In the genomic region with DNA sequence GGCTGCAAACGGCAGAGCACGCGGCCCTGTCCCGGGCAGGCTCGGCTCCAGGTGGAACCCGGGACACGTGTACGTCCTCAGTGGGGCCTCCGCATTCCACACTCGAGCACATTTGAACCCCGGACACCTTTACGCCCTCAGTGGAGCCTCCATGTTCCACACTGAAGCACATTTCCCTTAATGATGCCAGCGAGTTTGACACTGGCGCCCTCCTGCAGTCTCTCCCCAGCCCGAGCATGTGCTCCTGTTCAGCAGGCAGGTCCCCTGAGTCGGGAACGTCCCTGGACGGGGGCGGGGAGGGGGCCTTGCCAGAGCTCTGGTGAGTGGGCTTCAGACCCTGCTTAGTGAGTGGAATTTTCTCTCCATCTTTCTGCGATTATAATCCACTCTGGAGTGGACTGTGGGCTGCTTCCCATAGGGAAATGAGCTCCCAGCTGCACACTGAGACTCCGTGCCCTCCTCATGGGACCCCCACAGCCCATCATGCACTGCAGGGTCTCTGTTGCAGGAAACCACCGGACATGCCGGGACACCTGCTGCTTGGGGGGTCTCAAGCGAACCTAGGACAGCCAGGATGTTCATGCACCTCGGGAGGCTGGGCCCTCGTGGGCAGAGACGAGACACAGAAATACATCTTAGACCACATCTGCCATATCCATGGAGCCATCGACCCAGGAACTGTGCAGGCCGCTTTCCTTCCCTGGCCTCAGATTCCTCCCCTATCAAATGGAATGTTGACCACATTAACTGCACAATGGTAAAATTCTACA, we compare ENCODE assay signal across 1 cellular context.
TF ChIP-seq lines count a peak whose summit lies in the region.

No MANE protein-coding gene starts in this region.

TF ChIP-seq in GM23338, 12 proteins besides CTCF, POLR2A, EP300 and RAD21:
- TF ChIP-seq EZH2 (IDR thresholded peaks at IDR 0.05; ENCODE audit: low read depth, unreplicated experiment) (no peak), CREB1 (CRISPR knock-in tag; IDR thresholded peaks at IDR 0.05; ENCODE audit: low read depth) (no peak), JUNB (IDR thresholded peaks at IDR 0.05; ENCODE audit: unreplicated experiment) (no peak), NANOG (IDR thresholded peaks at IDR 0.05; ENCODE audit: borderline replicate concordance) (no peak), ZNF114 (CRISPR knock-in tag; IDR thresholded peaks at IDR 0.05) (no peak), STAT1 (IDR thresholded peaks at IDR 0.05; ENCODE audit: unreplicated experiment) (no peak), EZH2phosphoT487 (IDR thresholded peaks at IDR 0.05; ENCODE audit: unreplicated experiment) (no peak), ZNF331 (CRISPR knock-in tag; IDR thresholded peaks at IDR 0.05; ENCODE audit: low read depth) (no peak), POLR2AphosphoS5 (IDR thresholded peaks at IDR 0.05; ENCODE audit: low read depth) (no peak)
- TF ChIP-seq, protein P1, sequence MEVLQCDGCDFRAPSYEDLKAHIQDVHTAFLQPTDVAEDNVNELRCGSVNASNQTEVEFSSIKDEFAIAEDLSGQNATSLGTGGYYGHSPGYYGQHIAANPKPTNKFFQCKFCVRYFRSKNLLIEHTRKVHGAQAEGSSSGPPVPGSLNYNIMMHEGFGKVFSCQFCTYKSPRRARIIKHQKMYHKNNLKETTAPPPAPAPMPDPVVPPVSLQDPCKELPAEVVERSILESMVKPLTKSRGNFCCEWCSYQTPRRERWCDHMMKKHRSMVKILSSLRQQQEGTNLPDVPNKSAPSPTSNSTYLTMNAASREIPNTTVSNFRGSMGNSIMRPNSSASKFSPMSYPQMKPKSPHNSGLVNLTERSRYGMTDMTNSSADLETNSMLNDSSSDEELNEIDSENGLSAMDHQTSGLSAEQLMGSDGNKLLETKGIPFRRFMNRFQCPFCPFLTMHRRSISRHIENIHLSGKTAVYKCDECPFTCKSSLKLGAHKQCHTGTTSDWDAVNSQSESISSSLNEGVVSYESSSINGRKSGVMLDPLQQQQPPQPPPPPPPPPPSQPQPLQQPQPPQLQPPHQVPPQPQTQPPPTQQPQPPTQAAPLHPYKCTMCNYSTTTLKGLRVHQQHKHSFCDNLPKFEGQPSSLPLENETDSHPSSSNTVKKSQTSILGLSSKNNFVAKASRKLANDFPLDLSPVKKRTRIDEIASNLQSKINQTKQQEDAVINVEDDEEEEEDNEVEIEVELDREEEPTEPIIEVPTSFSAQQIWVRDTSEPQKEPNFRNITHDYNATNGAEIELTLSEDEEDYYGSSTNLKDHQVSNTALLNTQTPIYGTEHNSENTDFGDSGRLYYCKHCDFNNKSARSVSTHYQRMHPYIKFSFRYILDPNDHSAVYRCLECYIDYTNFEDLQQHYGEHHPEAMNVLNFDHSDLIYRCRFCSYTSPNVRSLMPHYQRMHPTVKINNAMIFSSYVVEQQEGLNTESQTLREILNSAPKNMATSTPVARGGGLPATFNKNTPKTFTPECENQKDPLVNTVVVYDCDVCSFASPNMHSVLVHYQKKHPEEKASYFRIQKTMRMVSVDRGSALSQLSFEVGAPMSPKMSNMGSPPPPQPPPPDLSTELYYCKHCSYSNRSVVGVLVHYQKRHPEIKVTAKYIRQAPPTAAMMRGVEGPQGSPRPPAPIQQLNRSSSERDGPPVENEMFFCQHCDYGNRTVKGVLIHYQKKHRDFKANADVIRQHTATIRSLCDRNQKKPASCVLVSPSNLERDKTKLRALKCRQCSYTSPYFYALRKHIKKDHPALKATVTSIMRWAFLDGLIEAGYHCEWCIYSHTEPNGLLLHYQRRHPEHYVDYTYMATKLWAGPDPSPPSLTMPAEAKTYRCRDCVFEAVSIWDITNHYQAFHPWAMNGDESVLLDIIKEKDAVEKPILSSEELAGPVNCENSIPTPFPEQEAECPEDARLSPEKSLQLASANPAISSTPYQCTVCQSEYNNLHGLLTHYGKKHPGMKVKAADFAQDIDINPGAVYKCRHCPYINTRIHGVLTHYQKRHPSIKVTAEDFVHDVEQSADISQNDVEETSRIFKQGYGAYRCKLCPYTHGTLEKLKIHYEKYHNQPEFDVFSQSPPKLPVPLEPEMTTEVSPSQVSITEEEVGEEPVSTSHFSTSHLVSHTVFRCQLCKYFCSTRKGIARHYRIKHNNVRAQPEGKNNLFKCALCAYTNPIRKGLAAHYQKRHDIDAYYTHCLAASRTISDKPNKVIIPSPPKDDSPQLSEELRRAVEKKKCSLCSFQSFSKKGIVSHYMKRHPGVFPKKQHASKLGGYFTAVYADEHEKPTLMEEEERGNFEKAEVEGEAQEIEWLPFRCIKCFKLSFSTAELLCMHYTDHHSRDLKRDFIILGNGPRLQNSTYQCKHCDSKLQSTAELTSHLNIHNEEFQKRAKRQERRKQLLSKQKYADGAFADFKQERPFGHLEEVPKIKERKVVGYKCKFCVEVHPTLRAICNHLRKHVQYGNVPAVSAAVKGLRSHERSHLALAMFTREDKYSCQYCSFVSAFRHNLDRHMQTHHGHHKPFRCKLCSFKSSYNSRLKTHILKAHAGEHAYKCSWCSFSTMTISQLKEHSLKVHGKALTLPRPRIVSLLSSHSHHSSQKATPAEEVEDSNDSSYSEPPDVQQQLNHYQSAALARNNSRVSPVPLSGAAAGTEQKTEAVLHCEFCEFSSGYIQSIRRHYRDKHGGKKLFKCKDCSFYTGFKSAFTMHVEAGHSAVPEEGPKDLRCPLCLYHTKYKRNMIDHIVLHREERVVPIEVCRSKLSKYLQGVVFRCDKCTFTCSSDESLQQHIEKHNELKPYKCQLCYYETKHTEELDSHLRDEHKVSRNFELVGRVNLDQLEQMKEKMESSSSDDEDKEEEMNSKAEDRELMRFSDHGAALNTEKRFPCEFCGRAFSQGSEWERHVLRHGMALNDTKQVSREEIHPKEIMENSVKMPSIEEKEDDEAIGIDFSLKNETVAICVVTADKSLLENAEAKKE (CRISPR knock-in tag; IDR thresholded peaks at IDR 0.05), result no peak
- TF ChIP-seq, protein P2, sequence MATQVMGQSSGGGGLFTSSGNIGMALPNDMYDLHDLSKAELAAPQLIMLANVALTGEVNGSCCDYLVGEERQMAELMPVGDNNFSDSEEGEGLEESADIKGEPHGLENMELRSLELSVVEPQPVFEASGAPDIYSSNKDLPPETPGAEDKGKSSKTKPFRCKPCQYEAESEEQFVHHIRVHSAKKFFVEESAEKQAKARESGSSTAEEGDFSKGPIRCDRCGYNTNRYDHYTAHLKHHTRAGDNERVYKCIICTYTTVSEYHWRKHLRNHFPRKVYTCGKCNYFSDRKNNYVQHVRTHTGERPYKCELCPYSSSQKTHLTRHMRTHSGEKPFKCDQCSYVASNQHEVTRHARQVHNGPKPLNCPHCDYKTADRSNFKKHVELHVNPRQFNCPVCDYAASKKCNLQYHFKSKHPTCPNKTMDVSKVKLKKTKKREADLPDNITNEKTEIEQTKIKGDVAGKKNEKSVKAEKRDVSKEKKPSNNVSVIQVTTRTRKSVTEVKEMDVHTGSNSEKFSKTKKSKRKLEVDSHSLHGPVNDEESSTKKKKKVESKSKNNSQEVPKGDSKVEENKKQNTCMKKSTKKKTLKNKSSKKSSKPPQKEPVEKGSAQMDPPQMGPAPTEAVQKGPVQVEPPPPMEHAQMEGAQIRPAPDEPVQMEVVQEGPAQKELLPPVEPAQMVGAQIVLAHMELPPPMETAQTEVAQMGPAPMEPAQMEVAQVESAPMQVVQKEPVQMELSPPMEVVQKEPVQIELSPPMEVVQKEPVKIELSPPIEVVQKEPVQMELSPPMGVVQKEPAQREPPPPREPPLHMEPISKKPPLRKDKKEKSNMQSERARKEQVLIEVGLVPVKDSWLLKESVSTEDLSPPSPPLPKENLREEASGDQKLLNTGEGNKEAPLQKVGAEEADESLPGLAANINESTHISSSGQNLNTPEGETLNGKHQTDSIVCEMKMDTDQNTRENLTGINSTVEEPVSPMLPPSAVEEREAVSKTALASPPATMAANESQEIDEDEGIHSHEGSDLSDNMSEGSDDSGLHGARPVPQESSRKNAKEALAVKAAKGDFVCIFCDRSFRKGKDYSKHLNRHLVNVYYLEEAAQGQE (IDR thresholded peaks at IDR 0.05; ENCODE audit: unreplicated experiment), result no peak
- TF ChIP-seq, protein P3, sequence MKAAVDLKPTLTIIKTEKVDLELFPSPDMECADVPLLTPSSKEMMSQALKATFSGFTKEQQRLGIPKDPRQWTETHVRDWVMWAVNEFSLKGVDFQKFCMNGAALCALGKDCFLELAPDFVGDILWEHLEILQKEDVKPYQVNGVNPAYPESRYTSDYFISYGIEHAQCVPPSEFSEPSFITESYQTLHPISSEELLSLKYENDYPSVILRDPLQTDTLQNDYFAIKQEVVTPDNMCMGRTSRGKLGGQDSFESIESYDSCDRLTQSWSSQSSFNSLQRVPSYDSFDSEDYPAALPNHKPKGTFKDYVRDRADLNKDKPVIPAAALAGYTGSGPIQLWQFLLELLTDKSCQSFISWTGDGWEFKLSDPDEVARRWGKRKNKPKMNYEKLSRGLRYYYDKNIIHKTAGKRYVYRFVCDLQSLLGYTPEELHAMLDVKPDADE (IDR thresholded peaks at IDR 0.05), result no peak
TF ChIP-seq in GM23338: peak in this region for 0.
